Comparison of ENCODE assay signal across 1 cellular context in the genomic region with DNA sequence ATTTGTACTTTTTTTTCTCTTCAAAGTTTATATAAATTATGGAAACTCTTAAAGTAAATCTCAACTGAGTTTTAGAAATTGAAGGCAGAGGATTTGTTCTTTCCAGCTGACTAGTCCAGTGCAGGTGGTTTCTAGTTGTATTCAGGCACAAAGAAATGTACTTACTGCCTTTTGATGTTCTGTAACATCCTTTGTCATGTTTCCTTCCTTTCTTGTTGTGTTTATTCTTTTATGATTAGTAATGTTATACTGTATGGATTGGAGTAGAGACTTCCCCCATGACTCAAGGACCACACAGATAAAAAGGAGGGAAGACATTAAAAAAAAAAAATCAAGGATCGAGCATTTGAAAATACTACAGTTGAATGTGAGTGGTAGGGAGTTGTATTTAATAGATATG.
TF ChIP-seq lines count a peak whose summit lies in the region.

No MANE protein-coding gene starts in this region.

TF ChIP-seq in GM12878, 131 proteins besides CTCF, POLR2A, EP300 and RAD21:
- TF ChIP-seq MYB (IDR thresholded peaks at IDR 0.05; ENCODE audit: borderline replicate concordance, low read depth, low read length) (no peak), REST (IDR thresholded peaks at IDR 0.05; ENCODE audit: low read depth, low read length) (no peak), CREB1 (IDR thresholded peaks at IDR 0.05; ENCODE audit: low read depth) (no peak), TCF3 (IDR thresholded peaks at IDR 0.05; ENCODE audit: borderline replicate concordance, insufficient read depth, low read depth, low read length) (no peak), RCOR1 (conservative IDR thresholded peaks at IDR 0.05; ENCODE audit: low read depth, low read length) (no peak), JUND (IDR thresholded peaks at IDR 0.05; ENCODE audit: low read depth, low read length) (no peak), SREBF2 (IDR thresholded peaks at IDR 0.05; ENCODE audit: low read length) (no peak), DPF2 (IDR thresholded peaks at IDR 0.05) (no peak), MEF2A (IDR thresholded peaks at IDR 0.05; ENCODE audit: insufficient read depth, low read depth, low read length) (no peak), CREM (IDR thresholded peaks at IDR 0.05; ENCODE audit: low read depth) (no peak), IRF4 (IDR thresholded peaks at IDR 0.05; ENCODE audit: low read depth, low read length) (no peak), ATF3 (IDR thresholded peaks at IDR 0.05; ENCODE audit: borderline replicate concordance, extremely low read depth, low read depth, low read length) (no peak), TBL1XR1 (IDR thresholded peaks at IDR 0.05; ENCODE audit: low read depth, low read length) (no peak), ESRRA (IDR thresholded peaks at IDR 0.05; ENCODE audit: low read length) (no peak), YY1 (IDR thresholded peaks at IDR 0.05; ENCODE audit: low read depth, low read length) (no peak), TARDBP (IDR thresholded peaks at IDR 0.05; ENCODE audit: borderline replicate concordance) (no peak)
- TF ChIP-seq, protein P1, sequence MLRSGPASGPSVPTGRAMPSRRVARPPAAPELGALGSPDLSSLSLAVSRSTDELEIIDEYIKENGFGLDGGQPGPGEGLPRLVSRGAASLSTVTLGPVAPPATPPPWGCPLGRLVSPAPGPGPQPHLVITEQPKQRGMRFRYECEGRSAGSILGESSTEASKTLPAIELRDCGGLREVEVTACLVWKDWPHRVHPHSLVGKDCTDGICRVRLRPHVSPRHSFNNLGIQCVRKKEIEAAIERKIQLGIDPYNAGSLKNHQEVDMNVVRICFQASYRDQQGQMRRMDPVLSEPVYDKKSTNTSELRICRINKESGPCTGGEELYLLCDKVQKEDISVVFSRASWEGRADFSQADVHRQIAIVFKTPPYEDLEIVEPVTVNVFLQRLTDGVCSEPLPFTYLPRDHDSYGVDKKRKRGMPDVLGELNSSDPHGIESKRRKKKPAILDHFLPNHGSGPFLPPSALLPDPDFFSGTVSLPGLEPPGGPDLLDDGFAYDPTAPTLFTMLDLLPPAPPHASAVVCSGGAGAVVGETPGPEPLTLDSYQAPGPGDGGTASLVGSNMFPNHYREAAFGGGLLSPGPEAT (IDR thresholded peaks at IDR 0.05; ENCODE audit: low read depth): no peak
- TF ChIP-seq, protein P2, sequence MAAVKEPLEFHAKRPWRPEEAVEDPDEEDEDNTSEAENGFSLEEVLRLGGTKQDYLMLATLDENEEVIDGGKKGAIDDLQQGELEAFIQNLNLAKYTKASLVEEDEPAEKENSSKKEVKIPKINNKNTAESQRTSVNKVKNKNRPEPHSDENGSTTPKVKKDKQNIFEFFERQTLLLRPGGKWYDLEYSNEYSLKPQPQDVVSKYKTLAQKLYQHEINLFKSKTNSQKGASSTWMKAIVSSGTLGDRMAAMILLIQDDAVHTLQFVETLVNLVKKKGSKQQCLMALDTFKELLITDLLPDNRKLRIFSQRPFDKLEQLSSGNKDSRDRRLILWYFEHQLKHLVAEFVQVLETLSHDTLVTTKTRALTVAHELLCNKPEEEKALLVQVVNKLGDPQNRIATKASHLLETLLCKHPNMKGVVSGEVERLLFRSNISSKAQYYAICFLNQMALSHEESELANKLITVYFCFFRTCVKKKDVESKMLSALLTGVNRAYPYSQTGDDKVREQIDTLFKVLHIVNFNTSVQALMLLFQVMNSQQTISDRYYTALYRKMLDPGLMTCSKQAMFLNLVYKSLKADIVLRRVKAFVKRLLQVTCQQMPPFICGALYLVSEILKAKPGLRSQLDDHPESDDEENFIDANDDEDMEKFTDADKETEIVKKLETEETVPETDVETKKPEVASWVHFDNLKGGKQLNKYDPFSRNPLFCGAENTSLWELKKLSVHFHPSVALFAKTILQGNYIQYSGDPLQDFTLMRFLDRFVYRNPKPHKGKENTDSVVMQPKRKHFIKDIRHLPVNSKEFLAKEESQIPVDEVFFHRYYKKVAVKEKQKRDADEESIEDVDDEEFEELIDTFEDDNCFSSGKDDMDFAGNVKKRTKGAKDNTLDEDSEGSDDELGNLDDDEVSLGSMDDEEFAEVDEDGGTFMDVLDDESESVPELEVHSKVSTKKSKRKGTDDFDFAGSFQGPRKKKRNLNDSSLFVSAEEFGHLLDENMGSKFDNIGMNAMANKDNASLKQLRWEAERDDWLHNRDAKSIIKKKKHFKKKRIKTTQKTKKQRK (IDR thresholded peaks at IDR 0.05; ENCODE audit: low read depth, low read length): no peak
- TF ChIP-seq, protein P3, sequence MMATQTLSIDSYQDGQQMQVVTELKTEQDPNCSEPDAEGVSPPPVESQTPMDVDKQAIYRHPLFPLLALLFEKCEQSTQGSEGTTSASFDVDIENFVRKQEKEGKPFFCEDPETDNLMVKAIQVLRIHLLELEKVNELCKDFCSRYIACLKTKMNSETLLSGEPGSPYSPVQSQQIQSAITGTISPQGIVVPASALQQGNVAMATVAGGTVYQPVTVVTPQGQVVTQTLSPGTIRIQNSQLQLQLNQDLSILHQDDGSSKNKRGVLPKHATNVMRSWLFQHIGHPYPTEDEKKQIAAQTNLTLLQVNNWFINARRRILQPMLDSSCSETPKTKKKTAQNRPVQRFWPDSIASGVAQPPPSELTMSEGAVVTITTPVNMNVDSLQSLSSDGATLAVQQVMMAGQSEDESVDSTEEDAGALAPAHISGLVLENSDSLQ (IDR thresholded peaks at IDR 0.05): no peak
